In the genomic region with DNA sequence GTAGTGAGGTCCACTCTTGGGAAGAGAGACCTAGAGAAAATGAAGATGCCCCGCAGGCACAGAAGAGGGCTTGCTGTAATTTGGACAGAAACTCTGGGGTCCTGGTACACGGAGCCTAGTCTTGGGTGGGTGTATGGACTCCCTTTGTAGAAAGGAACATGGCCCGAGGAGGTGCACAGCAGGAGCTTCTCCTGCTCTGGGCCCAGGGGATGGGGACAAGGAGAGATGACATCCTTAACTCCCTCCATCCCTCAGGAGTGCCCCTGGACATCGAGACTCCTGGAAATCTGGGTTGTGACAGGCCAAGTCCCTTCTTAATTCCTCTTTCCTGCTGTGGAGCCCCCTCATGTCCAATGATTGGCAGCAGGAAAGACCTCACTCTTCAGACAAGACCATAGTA, we compare ENCODE assay signal across 24 cellular contexts.
"Had no signal": no experiment of that assay in that cellular context is flagged by ENCODE, and none has a peak within 500 bp of the region (broad histone marks: within the 10 kb centered on the region; RNA-seq: fewer than 3 reads in every experiment).

No MANE protein-coding gene starts in this region.

- H3K27me3 Mint-ChIP-seq: activated CD4-positive, alpha-beta memory T cell treated with anti-CD3 and anti-CD28 coated beads for 36 hours; activated T-cell treated with anti-CD3 and anti-CD28 coated beads, Interleukin-2, amount 50 U/mL, for 24 hours had no signal

- H3K9me3 ChIP-seq: right atrium auricular region, testis, vagina had no signal

- H3K36me3 ChIP-seq: right atrium auricular region, vagina had no signal

- H3K4me3 ChIP-seq: right atrium auricular region, smooth muscle cell, testis, vagina had no signal

- H3K4me3 Mint-ChIP-seq: activated CD4-positive, alpha-beta memory T cell treated with anti-CD3 and anti-CD28 coated beads for 36 hours; activated CD4-positive, alpha-beta T cell treated with anti-CD3 and anti-CD28 coated beads, Interleukin-2, amount 10 ng/mL, durations not matched to agents 24 days and 14 days; activated naive CD4-positive, alpha-beta T cell treated with anti-CD3 and anti-CD28 coated beads, Interleukin-2, amount 10 ng/mL, durations not matched to agents 7 days and 5 days; activated T-cell treated with anti-CD3 and anti-CD28 coated beads, Interleukin-2, amount 50 U/mL, for 24 hours; mesothelial cell of epicardium; naive B cell; neural crest cell; T-helper 17 cell had no signal

- H3K4me2 ChIP-seq: smooth muscle cell had no signal

- H3K36me3 Mint-ChIP-seq: activated CD4-positive, alpha-beta memory T cell treated with anti-CD3 and anti-CD28 coated beads for 36 hours; activated naive CD4-positive, alpha-beta T cell treated with anti-CD3 and anti-CD28 coated beads, Interleukin-2, amount 10 ng/mL, durations not matched to agents 7 days and 5 days; mesothelial cell of epicardium; naive B cell had no signal

- H3K27ac Mint-ChIP-seq: activated CD4-positive, alpha-beta memory T cell treated with anti-CD3 and anti-CD28 coated beads for 36 hours; activated CD4-positive, alpha-beta T cell treated with anti-CD3 and anti-CD28 coated beads, Interleukin-2, amount 10 ng/mL, durations not matched to agents 24 days and 14 days; activated naive CD4-positive, alpha-beta T cell treated with anti-CD3 and anti-CD28 coated beads, Interleukin-2, amount 10 ng/mL, durations not matched to agents 7 days and 5 days; activated T-cell treated with anti-CD3 and anti-CD28 coated beads, Interleukin-2, amount 50 U/mL, for 24 hours; mesothelial cell of epicardium; T-helper 17 cell had no signal

- H3K9me3 Mint-ChIP-seq: activated CD4-positive, alpha-beta memory T cell treated with anti-CD3 and anti-CD28 coated beads for 36 hours; activated CD4-positive, alpha-beta T cell treated with anti-CD3 and anti-CD28 coated beads, Interleukin-2, amount 10 ng/mL, durations not matched to agents 24 days and 14 days; activated naive CD4-positive, alpha-beta T cell treated with anti-CD3 and anti-CD28 coated beads, Interleukin-2, amount 10 ng/mL, durations not matched to agents 7 days and 5 days; activated T-cell treated with anti-CD3 and anti-CD28 coated beads, Interleukin-2, amount 50 U/mL, for 24 hours; mesothelial cell of epicardium; naive B cell; neural crest cell had no signal

- DNase-seq: activated CD4-positive, alpha-beta memory T cell treated with anti-CD3 and anti-CD28 coated beads for 36 hours; activated CD4-positive, alpha-beta T cell treated with anti-CD3 and anti-CD28 coated beads, Interleukin-2, amount 10 ng/mL, durations not matched to agents 24 days and 14 days; activated CD4-positive, CD25-positive, alpha-beta regulatory T cell treated with anti-CD3 and anti-CD28 coated beads, Interleukin-2, amount 50 U/mL, for 72 hours; activated CD8-positive, alpha-beta memory T cell treated with anti-CD3 and anti-CD28 coated beads, Interleukin-2, amount 50 U/mL, for 48 hours; activated gamma-delta T cell; activated naive CD4-positive, alpha-beta T cell treated with anti-CD3 and anti-CD28 coated beads, Interleukin-2, amount 10 ng/mL, durations not matched to agents 7 days and 5 days; activated T-cell treated with anti-CD3 and anti-CD28 coated beads, Interleukin-2, amount 50 U/mL, for 24 hours; effector memory CD4-positive, alpha-beta T cell; foreskin fibroblast; hippocampal formation; left cardiac atrium; mammary epithelial cell; naive B cell; stimulated activated CD4-positive, alpha-beta T cell treated with anti-CD3 and anti-CD28 coated beads, Interleukin-1b, Interleukin-23, amount 100 ng/mL, for 48 hours; stimulated activated naive CD4-positive, alpha-beta T cell; T-helper 17 cell; T1000; testis; trophoblast cell had no signal

- H3K27me3 ChIP-seq: right atrium auricular region, testis, vagina had no signal

- H3K27ac ChIP-seq: right atrium auricular region, testis, vagina had no signal

- H3K4me1 ChIP-seq: right atrium auricular region, testis, vagina had no signal

- H3K4me1 Mint-ChIP-seq: mesothelial cell of epicardium had no signal
